In the genomic region with DNA sequence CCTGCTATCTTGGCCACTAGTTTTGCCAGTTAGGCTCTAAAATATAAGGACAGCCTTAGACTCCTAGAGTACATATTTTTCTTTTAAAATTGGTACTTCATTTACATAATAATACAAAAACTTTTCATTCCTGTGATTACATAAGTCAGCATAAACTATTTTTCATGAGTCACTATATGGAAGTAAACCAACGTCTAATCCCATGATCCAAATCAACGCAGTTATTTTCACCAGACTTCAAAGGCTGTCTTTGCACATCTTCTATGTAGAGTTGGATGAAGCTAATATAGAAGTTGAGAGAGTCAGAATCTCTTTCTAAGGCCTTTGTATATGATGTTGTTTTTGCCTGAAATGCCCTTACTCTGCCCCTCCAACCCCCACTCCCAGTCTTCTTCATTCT, we compare ENCODE assay signal across 12 cellular contexts.
"Had no signal": no experiment of that assay in that cellular context is flagged by ENCODE, and none has a peak within 500 bp of the region (broad histone marks: within the 10 kb centered on the region; RNA-seq: fewer than 3 reads in every experiment).

No MANE protein-coding gene starts in this region.

- H3K4me3 ChIP-seq: SJSA1 had no signal

- H3K4me2 ChIP-seq: KMS-11, SK-N-SH had no signal

- H3K9me3 ChIP-seq: SJSA1, SK-N-SH had no signal

- DNase-seq: NCI-H187, NCI-H2029, NCI-H2171, NCI-H510A, NCI-H524 treated with DMSO at 0.1 percent for 48 hours, NCI-H774, Right ventricle myocardium superior, SIG-M5, SK-N-SH had no signal

- H3K27ac ChIP-seq: KMS-11, SJSA1 had no signal

- FAIRE-seq: RCC 7860 had no signal

- H3K36me3 ChIP-seq: SJSA1 had no signal

- H3K9ac ChIP-seq: KMS-11, SK-N-SH had no signal

- H3K27me3 ChIP-seq: SJSA1 had no signal
